ENCODE assay signal across 12 cellular contexts in the genomic region with DNA sequence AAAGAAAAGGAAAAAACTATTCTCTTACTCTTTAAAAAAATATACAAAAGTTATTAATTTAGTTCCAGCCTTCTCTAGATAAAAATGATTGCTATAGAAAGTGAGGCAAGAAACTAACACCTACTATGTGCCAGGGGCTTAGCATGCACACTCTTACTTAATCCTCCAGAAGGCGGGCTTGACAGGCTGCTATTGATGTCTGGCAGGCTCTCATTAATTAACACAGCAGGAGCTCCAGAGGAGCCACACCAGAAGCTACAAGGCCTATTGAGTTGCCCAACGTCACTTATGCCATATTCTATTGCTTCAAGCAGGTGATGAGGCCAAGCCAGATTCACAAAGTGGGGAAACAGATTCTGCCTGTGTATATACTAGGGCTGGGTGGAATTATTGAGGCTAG. TPM values are rescaled to one million over a fixed set of nuclear protein-coding genes. Genes with fewer than 3 reads are reported as not detected.
DNase-seq lines count a peak whose midpoint lies in the region; TF ChIP-seq lines count a peak whose summit lies in the region.
"Had no signal": no experiment of that assay in that cellular context is flagged by ENCODE, and none has a peak within 500 bp of the region (broad histone marks: within the 10 kb centered on the region; RNA-seq: fewer than 3 reads in every experiment).

No MANE protein-coding gene starts in this region.

- no peak overlapping the region for H3K9ac ChIP-seq in BLaER1
- no peak overlapping the region for H3K9ac ChIP-seq in mucosa of rectum (ENCODE audit: low read depth in 1 of 2, low read length in 2 of 2)

- H3K27me3 ChIP-seq in BLaER1 = peaks cover under 1% of the 10 kb centered on the region; the same call in 1 of the 2 replicates
- H3K27me3 ChIP-seq in WERI-Rb-1 (ENCODE audit: insufficient read depth, low read depth, severe bottlenecking) = no peaks in the 10 kb centered on the region
- no peaks in the 10 kb centered on the region for H3K27me3 ChIP-seq in mucosa of rectum (ENCODE audit: control insufficient read depth in 2 of 2, insufficient read depth in 2 of 2, low read length in 2 of 2)
- peaks cover 4% of the 10 kb centered on the region for H3K27me3 ChIP-seq in osteoblast (ENCODE audit: insufficient read depth, low read length)

- H3K27me3 Mint-ChIP-seq in immature natural killer cell (ENCODE audit: low read depth in 3 of 3) = peaks cover 0 to 2% (median 0%) of the 10 kb centered on the region in 3 donors
- H3K27me3 Mint-ChIP-seq: activated CD4-positive, alpha-beta T cell treated with anti-CD3 and anti-CD28 coated beads for 36 hours had no signal

- H3K4me1 Mint-ChIP-seq in immature natural killer cell = peaks cover 2 to 4% of the 10 kb centered on the region in 2 donors

- H2AFZ ChIP-seq in osteoblast (ENCODE audit: low read length) = no peak overlapping the region

- H3K4me3 ChIP-seq in BLaER1 (no peak overlapping the region), WERI-Rb-1 (ENCODE audit: low read depth, low read length) (no peak overlapping the region), mucosa of rectum (ENCODE audit: low read length in 2 of 2) (no peak overlapping the region), osteoblast (ENCODE audit: insufficient read depth, low read length) (no peak overlapping the region)
- H3K4me3 ChIP-seq: thoracic aorta had no signal

- H3K79me2 ChIP-seq in osteoblast (ENCODE audit: insufficient read depth, low read length) = no peaks in the 10 kb centered on the region

- DNase-seq in NCI-H2029 treated with DMSO at 0.1 percent for 48 hours (lab: John Stamatoyannopoulos, UW) (peak; percentile 30), WERI-Rb-1 (peak; percentile 12), osteoblast (ENCODE audit: insufficient read length, low spot score, missing footprints) (no peak), immature natural killer cell (no peak), dedifferentiated amniotic fluid mesenchymal stem cell (ENCODE audit: extremely low spot score) (no peak), NAMALWA (ENCODE audit: low spot score) (no peak)
- DNase-seq: activated CD4-positive, alpha-beta T cell treated with anti-CD3 and anti-CD28 coated beads for 36 hours; activated T-cell treated with anti-CD3 and anti-CD28 coated beads for 4 hours; T-helper 1 cell had no signal

- H3K4me1 ChIP-seq in BLaER1 = peaks cover 29% of the 10 kb centered on the region
- H3K4me1 ChIP-seq in mucosa of rectum (ENCODE audit: control insufficient read depth in 2 of 2, insufficient read depth in 2 of 2, low read length in 2 of 2) = peaks cover 28 to 39% of the 10 kb centered on the region in 2 donors
- peaks cover 7% of the 10 kb centered on the region for H3K4me1 ChIP-seq in osteoblast (ENCODE audit: insufficient read depth, low read length)

- H3K36me3 Mint-ChIP-seq in immature natural killer cell = no peaks in the 10 kb centered on the region

- H3K4me2 ChIP-seq in BLaER1 = peak overlapping the region; percentile 68; the same call in 1 of the 2 replicates
- H3K4me2 ChIP-seq in osteoblast (ENCODE audit: insufficient read depth, low read length) = no peak overlapping the region

- TF ChIP-seq CTCF in WERI-Rb-1 (IDR thresholded peaks at IDR 0.05; ENCODE audit: low read depth, low read length) = no peak
- TF ChIP-seq CTCF in osteoblast (IDR thresholded peaks at IDR 0.05; ENCODE audit: extremely low read depth, low read depth, low read length) = no peak

- no peaks in the 10 kb centered on the region for H3K9me3 Mint-ChIP-seq in immature natural killer cell

- H3K4me3 Mint-ChIP-seq in immature natural killer cell = no peak overlapping the region
- H3K4me3 Mint-ChIP-seq: activated CD4-positive, alpha-beta T cell treated with anti-CD3 and anti-CD28 coated beads for 36 hours had no signal

- H4K20me1 ChIP-seq in BLaER1 = no peaks in the 10 kb centered on the region
- H4K20me1 ChIP-seq in osteoblast (ENCODE audit: insufficient read depth, low read length) = no peaks in the 10 kb centered on the region

- H3K9me3 ChIP-seq in BLaER1 (no peaks in the 10 kb centered on the region), WERI-Rb-1 (ENCODE audit: severe bottlenecking) (no peaks in the 10 kb centered on the region), mucosa of rectum (ENCODE audit: control insufficient read depth in 2 of 2, low read length in 2 of 2) (no peaks in the 10 kb centered on the region), osteoblast (ENCODE audit: low read depth, low read length) (no peaks in the 10 kb centered on the region)
- H3K9me3 ChIP-seq: thoracic aorta had no signal

- H3K27ac Mint-ChIP-seq in immature natural killer cell = no peak overlapping the region
- H3K27ac Mint-ChIP-seq: activated CD4-positive, alpha-beta T cell treated with anti-CD3 and anti-CD28 coated beads for 36 hours had no signal

- H3K36me3 ChIP-seq in BLaER1 = no peaks in the 10 kb centered on the region
- H3K36me3 ChIP-seq in WERI-Rb-1 = no peaks in the 10 kb centered on the region
- H3K36me3 ChIP-seq in mucosa of rectum (ENCODE audit: control insufficient read depth in 2 of 2, insufficient read depth in 2 of 2, low read length in 2 of 2) = no peaks in the 10 kb centered on the region
- no peaks in the 10 kb centered on the region for H3K36me3 ChIP-seq in osteoblast (ENCODE audit: insufficient read depth, low read length)
- H3K36me3 ChIP-seq: thoracic aorta had no signal

- H3K27ac ChIP-seq in BLaER1 (no peak overlapping the region), WERI-Rb-1 (no peak overlapping the region), mucosa of rectum (ENCODE audit: low read depth in 2 of 2, low read length in 2 of 2) (peak overlapping the region; percentile 53 to 88), osteoblast (ENCODE audit: low read depth, low read length) (no peak overlapping the region)
- H3K27ac ChIP-seq: thoracic aorta had no signal

RNA-seq across cellular contexts. Expression of gene CLINT1, which starts 54.6 kb away (rescaled TPM):
- 85.4 and 85.5 TPM in 2 replicates for total RNA-seq in osteoblast
- 100 to 1,000 TPM in 1 of 3 donors, 10 to 100 TPM in 2; 75.7 to 106 (median 84.8) TPM for polyA plus RNA-seq in immature natural killer cell

Comparison
In these comparisons a context has a peak if more than half of its experiments do, and no peak if none do; other contexts are left out.
1. H3K27ac ChIP-seq: peak in mucosa of rectum (2 of 2); none in BLaER1 (single experiment), WERI-Rb-1 (single experiment) and osteoblast (single experiment).
2. DNase-seq: peak in NCI-H2029 treated with DMSO at 0.1 percent for 48 hours (single experiment) and WERI-Rb-1 (single experiment); none in osteoblast (single experiment), immature natural killer cell (0 of 3), dedifferentiated amniotic fluid mesenchymal stem cell (single experiment) and NAMALWA (single experiment).